In the genomic region with DNA sequence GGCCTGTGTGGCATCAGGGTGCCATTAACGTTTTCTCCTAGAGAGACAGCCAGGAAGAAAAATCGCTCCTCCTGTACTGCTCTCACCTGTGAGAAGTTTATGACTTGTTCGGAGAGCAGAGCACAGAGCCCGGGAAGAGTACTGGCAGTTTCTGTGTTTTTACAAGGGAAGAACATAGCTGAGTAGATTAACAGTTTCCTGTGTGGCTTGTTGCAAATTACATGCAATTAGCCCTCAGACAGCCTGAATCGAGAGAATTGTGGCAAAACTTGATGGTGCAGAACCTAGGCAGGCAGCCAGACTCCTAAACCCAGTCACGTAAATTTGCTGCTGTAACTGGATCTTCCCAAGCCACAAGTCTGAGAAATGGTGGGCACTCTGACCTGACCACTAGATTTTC, we compare ENCODE assay signal across 10 cellular contexts.
DNase-seq lines count a peak whose midpoint lies in the region; ATAC-seq lines count a peak whose summit lies in the region.
"Had no signal": no experiment of that assay in that cellular context is flagged by ENCODE, and none has a peak within 500 bp of the region (broad histone marks: within the 10 kb centered on the region; RNA-seq: fewer than 3 reads in every experiment).

No MANE protein-coding gene starts in this region.

- H3K36me3 Mint-ChIP-seq in T-helper 2 cell treated with Interferon-gamma antibody and Interleukin-4, amounts not matched to agents 5 μg/mL and 100 μg/mL, for 36 hours (ENCODE audit: low read depth), result peaks cover 2% of the 10 kb centered on the region

- H3K9me3 Mint-ChIP-seq in T-helper 2 cell treated with Interferon-gamma antibody and Interleukin-4, amounts not matched to agents 5 μg/mL and 100 μg/mL, for 36 hours, result peaks cover under 1% of the 10 kb centered on the region

- H3K36me3 ChIP-seq in BLaER1, result no peaks in the 10 kb centered on the region

- ATAC-seq in GM19351 (IDR thresholded peaks at IDR 0.05; ENCODE audit: unreplicated experiment), result peak; percentile 54
- ATAC-seq in HG03175 (IDR thresholded peaks at IDR 0.05; ENCODE audit: unreplicated experiment), result peak; percentile 45

- no peaks in the 10 kb centered on the region for H4K20me1 ChIP-seq in BLaER1

- H3K9ac ChIP-seq in BLaER1, result no peak overlapping the region; the same call in 1 of the 2 replicates

- peak overlapping the region; percentile 56 for H3K4me3 Mint-ChIP-seq in T-helper 2 cell treated with Interferon-gamma antibody and Interleukin-4, amounts not matched to agents 5 μg/mL and 100 μg/mL, for 36 hours

- H3K4me3 ChIP-seq in BLaER1, result no peak overlapping the region
- H3K4me3 ChIP-seq: skin epidermis had no signal

- H3K27ac ChIP-seq in BLaER1, result no peak overlapping the region
- H3K27ac ChIP-seq: skin epidermis had no signal

- no peaks in the 10 kb centered on the region for H3K27me3 ChIP-seq in BLaER1

- no peak for DNase-seq in T-helper 2 cell treated with Interferon-gamma antibody and Interleukin-4, amounts not matched to agents 5 μg/mL and 100 μg/mL, for 36 hours (ENCODE audit: low spot score)
- no peak for DNase-seq in effector CD4-positive, alpha-beta T cell
- no peak for DNase-seq in EL
- no peak for DNase-seq in NCI-H446 treated with DMSO at 0.1 percent for 48 hours (lab: John Stamatoyannopoulos, UW)
- DNase-seq in cortex of kidney (lab: John Stamatoyannopoulos, UW), result no peak
- DNase-seq: SHP77 treated with DMSO at 0.1 percent for 48 hours had no signal

- peaks cover 68% of the 10 kb centered on the region for H3K4me1 Mint-ChIP-seq in T-helper 2 cell treated with Interferon-gamma antibody and Interleukin-4, amounts not matched to agents 5 μg/mL and 100 μg/mL, for 36 hours (ENCODE audit: low read depth)

- peak overlapping the region; percentile 83 for H3K4me2 ChIP-seq in BLaER1

- peak overlapping the region; percentile 86 for H3K27ac Mint-ChIP-seq in T-helper 2 cell treated with Interferon-gamma antibody and Interleukin-4, amounts not matched to agents 5 μg/mL and 100 μg/mL, for 36 hours

- 0 out of 2 replicates have a peak, but pooled peaks cover under 1% of the 10 kb centered on the region for H3K9me3 ChIP-seq in BLaER1

- H3K4me1 ChIP-seq in BLaER1, result peaks cover 49% of the 10 kb centered on the region

- no peaks in the 10 kb centered on the region for H3K27me3 Mint-ChIP-seq in T-helper 2 cell treated with Interferon-gamma antibody and Interleukin-4, amounts not matched to agents 5 μg/mL and 100 μg/mL, for 36 hours (ENCODE audit: low read depth)
